ENCODE assay signal across 14 cellular contexts in the genomic region with DNA sequence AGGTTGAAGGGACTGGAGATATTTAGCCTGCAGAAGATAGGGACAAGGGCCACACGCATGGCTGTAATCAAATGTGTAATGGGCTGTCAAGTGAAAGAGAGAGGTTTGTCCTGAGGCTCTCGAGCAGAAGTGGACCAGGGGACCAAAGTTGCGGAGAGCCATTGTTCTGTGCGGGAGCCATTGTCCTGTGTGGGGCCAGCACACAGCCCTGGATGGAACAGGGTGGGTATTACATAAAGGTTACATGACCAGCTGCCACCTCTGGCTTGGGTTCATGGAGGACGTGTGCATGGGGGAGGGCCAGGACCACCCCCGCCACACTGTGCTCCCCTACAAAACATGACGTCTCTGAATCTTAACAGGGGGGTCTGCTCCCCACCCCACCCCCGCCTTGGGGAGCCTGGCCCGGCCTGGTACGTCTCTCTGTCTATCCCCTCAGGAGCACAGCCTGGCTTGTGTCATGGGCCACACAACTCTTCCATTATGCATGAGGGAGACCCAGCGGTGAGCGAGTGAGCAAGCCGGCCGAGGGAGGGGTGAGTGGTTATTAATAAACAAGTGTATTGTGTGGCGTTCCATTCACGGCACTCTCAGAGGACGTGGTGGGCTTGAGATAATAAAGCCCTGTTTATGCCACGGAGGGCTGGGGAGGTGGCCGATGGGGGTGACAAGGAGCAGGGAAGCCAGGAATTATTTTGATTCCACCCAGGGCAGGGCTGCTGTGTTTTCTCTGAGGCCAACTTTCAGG. TPM values are rescaled to one million over a fixed set of nuclear protein-coding genes. Genes with fewer than 3 reads are reported as not detected.
DNase-seq lines count a peak whose midpoint lies in the region; ATAC-seq, FAIRE-seq and TF ChIP-seq lines count a peak whose summit lies in the region.
"Had no signal": no experiment of that assay in that cellular context is flagged by ENCODE, and none has a peak within 500 bp of the region (broad histone marks: within the 10 kb centered on the region; RNA-seq: fewer than 3 reads in every experiment).

A gene (plus strand): TSS at position 698 of the 748 bp plus-strand sequence. CDS start 73,454 bp downstream, outside the sequence.

- no peak within 1 kb of the TSS for H3K4me3 Mint-ChIP-seq in activated CD4-positive, alpha-beta T cell treated with anti-CD3 and anti-CD28 coated beads, Interleukin-2, amount 10 ng/mL, durations not matched to agents 7 days and 5 days
- no peak within 1 kb of the TSS for H3K4me3 Mint-ChIP-seq in CD14-positive monocyte

- no peaks in the 10 kb centered on the region for H3K27me3 ChIP-seq in lower lobe of right lung (ENCODE audit: low read depth)
- H3K27me3 ChIP-seq in skeletal muscle tissue (ENCODE audit: control insufficient read depth in 3 of 3, insufficient read depth in 3 of 3, low read length in 3 of 3), result no peaks in the 10 kb centered on the region

- H3K4me3 ChIP-seq in lower lobe of right lung (no peak within 1 kb of the TSS), skeletal muscle tissue (ENCODE audit: low read length in 3 of 3) (no peak within 1 kb of the TSS)

- in situ Hi-C loops in GM13976 (cut with MboI; ENCODE audit: low sequenced_read_pairs, unreplicated experiment), result no loop called here

- H3K4me1 Mint-ChIP-seq in activated CD4-positive, alpha-beta T cell treated with anti-CD3 and anti-CD28 coated beads, Interleukin-2, amount 10 ng/mL, durations not matched to agents 7 days and 5 days, result no peaks in the 10 kb centered on the region
- no peaks in the 10 kb centered on the region for H3K4me1 Mint-ChIP-seq in CD14-positive monocyte

- peaks cover 4% of the 10 kb centered on the region for H3K27me3 Mint-ChIP-seq in activated CD4-positive, alpha-beta T cell treated with anti-CD3 and anti-CD28 coated beads, Interleukin-2, amount 10 ng/mL, durations not matched to agents 7 days and 5 days
- H3K27me3 Mint-ChIP-seq in CD14-positive monocyte (ENCODE audit: low read depth in 3 of 3), result peaks cover 8 to 12% (median 11%) of the 10 kb centered on the region in 3 donors

- H3K36me3 Mint-ChIP-seq in activated CD4-positive, alpha-beta T cell treated with anti-CD3 and anti-CD28 coated beads, Interleukin-2, amount 10 ng/mL, durations not matched to agents 7 days and 5 days (ENCODE audit: low read depth), result no peaks in the 10 kb centered on the region
- H3K36me3 Mint-ChIP-seq in CD14-positive monocyte, result no peaks in the 10 kb centered on the region

- H3K9me3 ChIP-seq in lower lobe of right lung (no peaks in the 10 kb centered on the region), skeletal muscle tissue (ENCODE audit: control insufficient read depth in 3 of 3, low read length in 3 of 3) (no peaks in the 10 kb centered on the region)

- H3K9me3 Mint-ChIP-seq in activated CD4-positive, alpha-beta T cell treated with anti-CD3 and anti-CD28 coated beads, Interleukin-2, amount 10 ng/mL, durations not matched to agents 7 days and 5 days, result no peaks in the 10 kb centered on the region
- no peaks in the 10 kb centered on the region for H3K9me3 Mint-ChIP-seq in CD14-positive monocyte

- DNase-seq in M059J (ENCODE audit: low read depth) (no peak), lower lobe of right lung (no peak), RCC 7860 (ENCODE audit: low spot score) (no peak), GM13976 (ENCODE audit: low spot score) (no peak), CD14-positive monocyte (ENCODE audit: low spot score) (no peak)
- no peak for DNase-seq in activated CD4-positive, alpha-beta T cell treated with anti-CD3 and anti-CD28 coated beads, Interleukin-2, amount 10 ng/mL, durations not matched to agents 7 days and 5 days
- DNase-seq: activated CD4-positive, CD25-positive, alpha-beta regulatory T cell; activated effector memory CD4-positive, alpha-beta T cell treated with anti-CD3 and anti-CD28 coated beads, Interleukin-2, amount 50 U/mL, for 16 hours; DMS79 treated with DMSO at 0.1 percent for 48 hours; mesendoderm; NCI-H2081 had no signal

- H3K27ac Mint-ChIP-seq in activated CD4-positive, alpha-beta T cell treated with anti-CD3 and anti-CD28 coated beads, Interleukin-2, amount 10 ng/mL, durations not matched to agents 7 days and 5 days, result no peak within 1 kb of the TSS
- no peak within 1 kb of the TSS for H3K27ac Mint-ChIP-seq in CD14-positive monocyte

- H3K4me1 ChIP-seq in lower lobe of right lung (peaks cover 9% of the 10 kb centered on the region), skeletal muscle tissue (ENCODE audit: control insufficient read depth in 3 of 3, insufficient read depth in 3 of 3, low read length in 3 of 3) (peaks cover 17 to 34% (median 28%) of the 10 kb centered on the region in 3 donors)

- POLR2A ChIA-PET in activated CD4-positive, alpha-beta T cell treated with anti-CD3 and anti-CD28 coated beads, Interleukin-2, amount 10 ng/mL, durations not matched to agents 7 days and 5 days (lab: Charles Lee), result no interaction called here

- TF ChIP-seq CTCF in lower lobe of right lung (IDR thresholded peaks at IDR 0.05) (no peak), GM13976 (IDR thresholded peaks at IDR 0.05; ENCODE audit: borderline replicate concordance, control extremely low read depth, extremely low read depth, insufficient read depth, missing control alignments) (no peak), CD14-positive monocyte (IDR thresholded peaks at IDR 0.05) (no peak)

- H3K9ac ChIP-seq in skeletal muscle tissue (ENCODE audit: low read depth in 1 of 3, low read length in 3 of 3), result no peak within 1 kb of the TSS
- H3K9ac ChIP-seq: KMS-11 had no signal

- no peak for FAIRE-seq in RCC 7860 (lab: Jason Lieb, UNC)

- H3K27ac ChIP-seq in lower lobe of right lung (no peak within 1 kb of the TSS), skeletal muscle tissue (ENCODE audit: low read depth, low read length) (peak within 1 kb of the TSS; percentile 30)
- H3K27ac ChIP-seq: KMS-11 had no signal

- ATAC-seq in esophagus mucosa (no peak), lower lobe of right lung (no peak)

- CTCF ChIA-PET in activated CD4-positive, alpha-beta T cell treated with anti-CD3 and anti-CD28 coated beads, Interleukin-2, amount 10 ng/mL, durations not matched to agents 7 days and 5 days (lab: Charles Lee), result no interaction called here

- intact Hi-C loops in lower lobe of right lung (cut with DNase I) (no loop called here), CD14-positive monocyte (cut with micrococcal nuclease) (no loop called here)

- H3K36me3 ChIP-seq in lower lobe of right lung (no peaks in the 10 kb centered on the region), skeletal muscle tissue (ENCODE audit: control insufficient read depth in 3 of 3, insufficient read depth in 3 of 3, low read length in 3 of 3) (no peaks in the 10 kb centered on the region)

RNA-seq across cellular contexts. Expression of the gene that starts here (rescaled TPM):
- 17.6 and 24.1 TPM in 2 replicates for total RNA-seq in M059J (2014; rRNA removed; shearing (Covaris generic))
- total RNA-seq in esophagus mucosa, result 12.2 TPM
- 12.2 TPM for total RNA-seq in lower lobe of right lung
- total RNA-seq in skeletal muscle tissue, result 1.6 TPM
- total RNA-seq in activated CD4-positive, alpha-beta T cell treated with anti-CD3 and anti-CD28 coated beads, Interleukin-2, amount 10 ng/mL, durations not matched to agents 7 days and 5 days, result under 1 TPM in 1 of 2 experiments, not detected in 1; 0.23 TPM
- not detected for polyA plus RNA-seq in CD14-positive monocyte
